Comparison of ENCODE assay signal across 23 cellular contexts in the genomic region with DNA sequence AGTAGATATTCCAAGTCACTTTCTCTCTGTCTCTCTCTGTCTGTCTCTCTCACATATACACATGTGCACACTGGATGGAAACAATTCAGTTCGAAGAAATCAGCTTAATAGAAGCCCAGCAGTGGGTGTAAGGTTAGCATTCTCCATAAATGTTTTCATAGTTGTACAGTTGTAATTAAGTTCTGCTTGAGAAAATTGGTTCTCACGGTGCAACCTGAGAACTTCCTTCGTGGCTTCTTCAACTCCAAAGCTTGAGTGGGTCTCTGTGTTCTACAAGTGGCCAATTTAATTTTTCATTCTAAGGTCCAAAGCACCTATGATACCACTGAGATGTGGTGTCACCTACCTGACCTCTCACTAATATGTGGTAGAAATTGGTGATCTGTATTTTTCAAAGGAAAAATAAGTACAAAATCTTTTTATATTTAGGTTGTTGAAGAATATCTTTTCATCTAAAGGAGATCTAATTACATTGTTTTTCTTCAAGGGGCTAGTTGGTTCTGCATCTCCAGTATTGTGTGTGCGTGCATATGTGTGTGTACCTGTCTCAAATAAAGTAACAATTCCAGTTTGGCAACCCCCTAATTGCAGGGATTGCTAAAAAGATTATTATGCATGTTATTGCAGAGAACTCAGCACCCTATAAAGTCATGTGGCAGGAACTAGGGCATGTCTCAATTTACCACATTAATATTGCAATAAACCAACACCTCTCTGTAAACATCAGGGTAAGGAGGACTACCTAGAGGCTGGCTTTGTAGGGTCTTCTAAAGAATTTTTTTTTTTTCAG.
"Had no signal": no experiment of that assay in that cellular context is flagged by ENCODE, and none has a peak within 500 bp of the region (broad histone marks: within the 10 kb centered on the region; RNA-seq: fewer than 3 reads in every experiment).

No MANE protein-coding gene starts in this region.

- H3K4me1 ChIP-seq: colonic mucosa, foreskin keratinocyte, left ventricle myocardium inferior, psoas muscle, upper lobe of left lung had no signal

- DNase-seq: activated CD4-positive, alpha-beta T cell treated with anti-CD3 and anti-CD28 coated beads, Interleukin-2, amount 10 ng/mL, durations not matched to agents 7 days and 5 days; activated CD8-positive, alpha-beta memory T cell treated with anti-CD3 and anti-CD28 coated beads, Interleukin-2, amount 50 U/mL, for 4 hours; activated effector memory CD4-positive, alpha-beta T cell treated with Interleukin-2 at 50 U/mL for 16 hours; activated naive CD4-positive, alpha-beta T cell treated with anti-CD3 and anti-CD28 coated beads, Interleukin-2, amount 10 ng/mL, durations not matched to agents 7 days and 5 days; activated naive CD8-positive, alpha-beta T cell treated with anti-CD3 and anti-CD28 coated beads, Interleukin-2, amount 50 U/mL, for 24 hours; activated T-cell treated with anti-CD3 and anti-CD28 coated beads, Interleukin-2, amount 50 U/mL, for 48 hours; aorta; brain microvascular endothelial cell; colonic mucosa; endodermal cell; foreskin keratinocyte; glutamatergic neuron; kidney; left ventricle myocardium inferior; mammary epithelial cell; psoas muscle; right cardiac atrium; stimulated activated CD4-positive, alpha-beta T cell treated with anti-CD3 and anti-CD28 coated beads, Interleukin-15, amount 100 ng/mL, for 24 hours; stimulated activated CD4-positive, alpha-beta T cell treated with anti-CD3 and anti-CD28 coated beads, Interleukin-2, amount 100 ng/mL, for 48 hours; T1000; upper lobe of left lung had no signal

- H3K27me3 ChIP-seq: brain microvascular endothelial cell, colonic mucosa, upper lobe of left lung had no signal

- H3K36me3 ChIP-seq: brain microvascular endothelial cell, colonic mucosa, left ventricle myocardium inferior, thoracic aorta, upper lobe of left lung had no signal

- H3K27ac ChIP-seq: brain microvascular endothelial cell, colonic mucosa, foreskin keratinocyte, left ventricle myocardium inferior, psoas muscle, thoracic aorta, upper lobe of left lung had no signal

- H3K9me3 ChIP-seq: colonic mucosa, left ventricle myocardium inferior, psoas muscle, thoracic aorta, upper lobe of left lung had no signal

- H3K4me3 ChIP-seq: colonic mucosa, left ventricle myocardium inferior, psoas muscle, skin epidermis, thoracic aorta, upper lobe of left lung had no signal
